Comparison of ENCODE assay signal across 8 cellular contexts in the genomic region with DNA sequence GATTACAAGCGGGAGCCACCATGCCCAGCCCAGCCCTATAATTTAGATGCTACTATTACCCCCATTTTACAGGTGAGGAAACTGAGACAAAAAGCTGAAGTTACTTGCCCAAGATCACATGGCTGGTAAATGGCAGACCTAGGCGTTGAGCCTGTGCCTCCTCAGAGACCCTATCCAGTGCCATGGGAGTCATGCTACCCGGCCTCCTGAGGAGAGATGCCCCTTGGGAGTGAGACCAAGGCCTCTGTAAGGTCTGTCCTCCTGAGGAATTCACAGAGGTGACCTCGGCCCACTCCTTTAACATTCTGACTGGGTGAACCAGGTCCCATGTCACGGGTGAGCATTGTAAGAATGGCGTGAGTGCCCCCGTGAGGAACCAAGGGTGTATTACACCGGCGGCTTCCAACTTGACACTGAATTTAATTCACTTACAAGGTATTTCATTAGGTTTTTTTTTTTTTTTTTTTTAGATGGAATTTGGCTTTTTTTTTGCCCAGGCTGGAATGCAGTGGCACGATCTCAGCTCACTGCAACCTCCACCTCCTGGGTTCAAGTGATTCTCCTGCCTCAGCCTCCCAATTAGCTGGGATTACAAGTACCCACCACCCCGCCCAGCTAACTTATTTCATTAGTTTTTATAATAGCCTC.
DNase-seq lines count a peak whose midpoint lies in the region; ATAC-seq and TF ChIP-seq lines count a peak whose summit lies in the region.

No MANE protein-coding gene starts in this region.

- no peaks in the 10 kb centered on the region for H3K4me1 Mint-ChIP-seq in activated CD8-positive, alpha-beta memory T cell treated with anti-CD3 and anti-CD28 coated beads, Interleukin-2, amount 10 ng/mL, durations not matched to agents 7 days and 5 days

- peaks cover 42% of the 10 kb centered on the region for H3K36me3 Mint-ChIP-seq in activated CD8-positive, alpha-beta memory T cell treated with anti-CD3 and anti-CD28 coated beads, Interleukin-2, amount 10 ng/mL, durations not matched to agents 7 days and 5 days

- TF ChIP-seq CTCF in GM20000 (IDR thresholded peaks at IDR 0.05; ENCODE audit: extremely low read depth, missing control alignments) (peak; percentile 73), epithelial cell of esophagus (IDR thresholded peaks at IDR 0.05; ENCODE audit: insufficient read depth, low read depth, low read length, missing control alignments) (peak; percentile 81)

- H3K27me3 Mint-ChIP-seq in activated CD8-positive, alpha-beta memory T cell treated with anti-CD3 and anti-CD28 coated beads, Interleukin-2, amount 10 ng/mL, durations not matched to agents 7 days and 5 days, result no peaks in the 10 kb centered on the region

- H3K9me3 Mint-ChIP-seq in activated CD8-positive, alpha-beta memory T cell treated with anti-CD3 and anti-CD28 coated beads, Interleukin-2, amount 10 ng/mL, durations not matched to agents 7 days and 5 days (ENCODE audit: low read depth), result peaks cover 8% of the 10 kb centered on the region

- DNase-seq in Ammon's horn (ENCODE audit: low spot score) (peak; percentile 66), GM20000 (ENCODE audit: low spot score) (peak; percentile 81), NOMO-1 treated with DMSO at 0.1 percent for 48 hours (lab: John Stamatoyannopoulos, UW; ENCODE audit: unreplicated experiment) (peak; percentile 53), epithelial cell of esophagus (ENCODE audit: low read depth) (peak; percentile 66), myocyte (ENCODE audit: low read depth) (peak; percentile 69)
- peak; percentile 81 for DNase-seq in activated CD8-positive, alpha-beta memory T cell treated with anti-CD3 and anti-CD28 coated beads, Interleukin-2, amount 10 ng/mL, durations not matched to agents 7 days and 5 days
- peak; percentile 23 to 44 for DNase-seq in stimulated activated CD8-positive, alpha-beta memory T cell treated with anti-CD3 and anti-CD28 coated beads, Interleukin-7, amount 100 ng/mL, for 1 hour (ENCODE audit: low read depth in 2 of 2)

- H3K4me3 ChIP-seq in epithelial cell of esophagus (ENCODE audit: low read length), result no peak overlapping the region

- H3K27ac Mint-ChIP-seq in activated CD8-positive, alpha-beta memory T cell treated with anti-CD3 and anti-CD28 coated beads, Interleukin-2, amount 10 ng/mL, durations not matched to agents 7 days and 5 days, result peak overlapping the region; percentile 17

- no peak overlapping the region for H3K4me3 Mint-ChIP-seq in activated CD8-positive, alpha-beta memory T cell treated with anti-CD3 and anti-CD28 coated beads, Interleukin-2, amount 10 ng/mL, durations not matched to agents 7 days and 5 days

- CTCF ChIA-PET in activated CD8-positive, alpha-beta memory T cell treated with anti-CD3 and anti-CD28 coated beads, Interleukin-2, amount 10 ng/mL, durations not matched to agents 7 days and 5 days (lab: Charles Lee), result interaction anchor here (0.6 to 2.9 kb wide), 14 partner anchors 66 to 585 kb away, joined by 3 to 15 read pairs (median 3); a partner anchor contains a TSS

- ATAC-seq in activated CD8-positive, alpha-beta memory T cell treated with anti-CD3 and anti-CD28 coated beads, Interleukin-2, amount 10 ng/mL, durations not matched to agents 7 days and 5 days, result peak; percentile 82
- no peak for ATAC-seq in GM21737 (IDR thresholded peaks at IDR 0.05; ENCODE audit: unreplicated experiment)
